In the genomic region with DNA sequence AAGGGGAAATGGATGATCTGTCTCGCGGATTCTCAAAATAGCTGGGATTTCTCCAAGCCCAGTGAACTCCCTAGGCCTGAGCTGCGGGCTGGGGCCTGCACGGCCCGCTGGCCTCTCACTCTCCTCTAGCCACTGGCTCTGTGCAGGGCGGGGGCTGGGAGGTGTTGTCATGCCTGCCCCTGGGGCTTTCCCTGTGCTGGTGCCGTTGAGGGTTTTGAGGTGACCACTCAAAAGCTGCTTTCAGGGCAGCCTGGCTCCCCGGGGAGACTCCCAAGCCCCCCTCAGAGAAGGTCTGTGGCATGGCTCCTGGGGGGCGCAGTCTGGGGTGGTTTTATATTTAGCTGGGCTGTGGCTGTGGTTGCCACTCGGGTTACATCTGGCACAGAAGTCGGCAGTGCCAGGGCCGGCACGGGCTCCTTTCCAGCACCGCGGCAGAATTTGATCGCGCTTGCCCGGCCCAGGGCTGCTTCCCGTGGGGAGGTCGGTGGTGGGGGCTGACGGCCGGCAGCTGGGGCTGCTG, we compare ENCODE assay signal across 9 cellular contexts. TPM values are rescaled to one million over a fixed set of nuclear protein-coding genes. Genes with fewer than 3 reads are reported as not detected.
DNase-seq lines count a peak whose midpoint lies in the region; ATAC-seq, FAIRE-seq and TF ChIP-seq lines count a peak whose summit lies in the region.
"Had no signal": no experiment of that assay in that cellular context is flagged by ENCODE, and none has a peak within 500 bp of the region (broad histone marks: within the 10 kb centered on the region; RNA-seq: fewer than 3 reads in every experiment).

No MANE protein-coding gene starts in this region.

- peaks cover 6 to 15% of the 10 kb centered on the region in 2 donors for H3K4me1 ChIP-seq in kidney (ENCODE audit: control insufficient read depth in 1 of 2, insufficient read depth in 1 of 2, low read depth in 1 of 2, low read length in 2 of 2)

- TF ChIP-seq CTCF in cardiac fibroblast (IDR thresholded peaks at IDR 0.05; ENCODE audit: low read depth, low read length) (no peak), kidney (IDR thresholded peaks at IDR 0.05; ENCODE audit: borderline replicate concordance, extremely low read depth, insufficient read depth) (no peak)

- peak overlapping the region in 1 of 2 donors; percentile 46 for H3K9ac ChIP-seq in kidney (ENCODE audit: low read length in 2 of 2)

- H3K27ac ChIP-seq in kidney (ENCODE audit: low read depth in 2 of 2, low read length in 2 of 2): peak overlapping the region; percentile 17 to 71

- DNase-seq in HK-2 (ENCODE audit: unreplicated experiment) (peak; percentile 67), cardiac fibroblast (ENCODE audit: low read depth in 2 of 2) (peak; percentile 26 to 37), kidney (no peak), NCI-H82 (lab: John Stamatoyannopoulos, UW) (no peak)
- DNase-seq in stimulated activated naive CD8-positive, alpha-beta T cell treated with anti-CD3 and anti-CD28 coated beads, Interleukin-15, amount 100 ng/mL, for 72 hours: no peak
- no peak for DNase-seq in NK-92 treated with Interleukin-12 subunit alpha and Interleukin-12 subunit beta, amount 100 ng/mL, for 24 hours (lab: John Stamatoyannopoulos, UW)
- DNase-seq: T-helper 1 cell had no signal

- H3K4me1 Mint-ChIP-seq in stimulated activated naive CD8-positive, alpha-beta T cell treated with anti-CD3 and anti-CD28 coated beads, Interleukin-15, amount 100 ng/mL, for 72 hours: peaks cover 67% of the 10 kb centered on the region

- no peak for FAIRE-seq in kidney (lab: Jason Lieb, UNC)

- H3K36me3 ChIP-seq in kidney (ENCODE audit: control insufficient read depth in 1 of 2, insufficient read depth in 2 of 2, low read length in 2 of 2): no peaks in the 10 kb centered on the region

- intact Hi-C loops in kidney (cut with DNase I): no loop called here

- no peaks in the 10 kb centered on the region for H3K27me3 Mint-ChIP-seq in stimulated activated naive CD8-positive, alpha-beta T cell treated with anti-CD3 and anti-CD28 coated beads, Interleukin-15, amount 100 ng/mL, for 72 hours

- peak; percentile 14 for ATAC-seq in stimulated activated naive CD8-positive, alpha-beta T cell treated with anti-CD3 and anti-CD28 coated beads, Interleukin-15, amount 100 ng/mL, for 72 hours
- ATAC-seq in HG03135 (IDR thresholded peaks at IDR 0.05; ENCODE audit: unreplicated experiment) (no peak), GM19328 (IDR thresholded peaks at IDR 0.05; ENCODE audit: unreplicated experiment) (no peak)

- H3K9me3 Mint-ChIP-seq in stimulated activated naive CD8-positive, alpha-beta T cell treated with anti-CD3 and anti-CD28 coated beads, Interleukin-15, amount 100 ng/mL, for 72 hours: no peaks in the 10 kb centered on the region

- H3K9me3 ChIP-seq in kidney (ENCODE audit: control insufficient read depth in 1 of 2, low read length in 2 of 2): no peaks in the 10 kb centered on the region

- no peak overlapping the region for H3K4me3 ChIP-seq in cardiac fibroblast (replicated peaks in 1 of 2; ENCODE audit: low read depth in 2 of 2, low read length in 2 of 2)
- H3K4me3 ChIP-seq in kidney (ENCODE audit: low read length in 2 of 2): no peak overlapping the region

- peak overlapping the region in 1 of 2 donors; percentile 74 for H3K27ac Mint-ChIP-seq in stimulated activated naive CD8-positive, alpha-beta T cell treated with anti-CD3 and anti-CD28 coated beads, Interleukin-15, amount 100 ng/mL, for 72 hours

- peak overlapping the region in 1 of 2 donors; percentile 29 for H3K4me3 Mint-ChIP-seq in stimulated activated naive CD8-positive, alpha-beta T cell treated with anti-CD3 and anti-CD28 coated beads, Interleukin-15, amount 100 ng/mL, for 72 hours

RNA-seq across cellular contexts. Expression of a gene that starts 10.0 kb away (rescaled TPM):
- 146 TPM for total RNA-seq in kidney
- 894 TPM for polyA plus RNA-seq in kidney (ENCODE audit: insufficient read depth, low read depth, low replicate concordance)

RNA-seq across cellular contexts. Expression of a gene that starts 21.0 kb away (rescaled TPM):
- total RNA-seq in kidney: 0.76 TPM
- polyA plus RNA-seq in kidney (ENCODE audit: insufficient read depth, low read depth, low replicate concordance): not detected

RNA-seq across cellular contexts. Expression of a gene that starts 32.5 kb away (rescaled TPM):
- total RNA-seq in kidney: 132 TPM
- 280 TPM for polyA plus RNA-seq in kidney (ENCODE audit: insufficient read depth, low read depth, low replicate concordance)

RNA-seq across cellular contexts. Expression of a gene that starts 43.7 kb away (rescaled TPM):
- total RNA-seq in kidney: 77.9 TPM
- polyA plus RNA-seq in kidney (ENCODE audit: insufficient read depth, low read depth, low replicate concordance): 122 TPM

Comparison
In these comparisons a context has a peak if more than half of its experiments do, and no peak if none do; other contexts are left out.
1. DNase-seq: peak in HK-2 (single experiment) and cardiac fibroblast (2 of 2); none in kidney (single experiment), stimulated activated naive CD8-positive, alpha-beta T cell treated with anti-CD3 and anti-CD28 coated beads, Interleukin-15, amount 100 ng/mL, for 72 hours (0 of 2), NK-92 treated with Interleukin-12 subunit alpha and Interleukin-12 subunit beta, amount 100 ng/mL, for 24 hours (single experiment) and NCI-H82 (single experiment).